8 cellular contexts compared by ENCODE assay signal in the genomic region with DNA sequence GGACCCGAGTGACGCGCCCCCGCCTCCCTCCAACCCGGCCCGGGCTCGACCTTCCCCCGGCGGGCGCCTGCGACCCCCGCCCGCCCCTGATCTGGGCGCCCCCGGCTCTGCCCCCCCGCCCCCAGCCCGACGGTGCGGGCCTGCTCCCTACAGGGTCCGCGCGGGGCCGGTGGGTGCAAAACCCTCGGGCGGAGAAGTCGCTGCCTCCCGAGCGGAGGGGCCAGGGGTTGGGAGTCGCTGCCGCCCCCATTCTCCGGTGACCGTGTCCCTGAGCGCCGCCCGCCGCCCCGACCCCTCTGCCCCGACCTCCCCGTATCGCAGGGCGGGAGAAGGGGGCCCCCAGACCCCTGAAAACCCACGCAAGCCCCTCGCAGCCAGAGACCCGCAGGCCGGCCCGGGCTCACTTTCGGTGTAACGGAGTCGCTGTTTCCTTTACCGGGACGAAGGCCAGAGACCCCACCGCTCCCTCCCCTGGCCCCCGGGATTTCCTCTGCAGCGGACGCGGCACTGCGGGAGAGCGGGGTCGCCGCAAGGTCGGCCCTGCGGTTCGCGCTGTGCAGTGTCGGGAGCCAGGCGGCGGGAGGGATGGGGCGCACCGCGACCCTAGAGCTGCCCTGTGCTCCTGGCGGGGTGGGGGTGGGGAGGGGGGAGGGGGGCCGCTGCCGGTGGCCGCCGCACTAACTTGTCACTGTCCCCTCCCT. TPM values are rescaled to one million over a fixed set of nuclear protein-coding genes. Genes with fewer than 3 reads are reported as not detected.
DNase-seq lines count a peak whose midpoint lies in the region; ATAC-seq and TF ChIP-seq lines count a peak whose summit lies in the region.
"Had no signal": no experiment of that assay in that cellular context is flagged by ENCODE, and none has a peak within 500 bp of the region (broad histone marks: within the 10 kb centered on the region; RNA-seq: fewer than 3 reads in every experiment).

No MANE protein-coding gene starts in this region.

- intact Hi-C loops in Caco-2 (cut with micrococcal nuclease; ENCODE audit: unreplicated experiment) = no loop called here
- intact Hi-C loops in left ventricle myocardium inferior (cut with micrococcal nuclease) = no loop called here
- intact Hi-C loops in CD4-positive, alpha-beta T cell (cut with DNase I, micrococcal nuclease) = loop anchor here in 1 of 2 experiments (5.0 kb wide), 1 partner anchor 106 kb away; the partner anchor contains the start of genes GAK and TMEM175

- no TSS peak for BruUV-seq in Caco-2 (replicated peaks; lab: Mats Ljungman, UMichigan)

- TF ChIP-seq CTCF in Caco-2 (IDR thresholded peaks at IDR 0.05; ENCODE audit: insufficient read depth in 1 of 2, low read depth in 1 of 2, low read length in 1 of 2, severe bottlenecking in 1 of 2, unreplicated experiment in 1 of 2) = no peak
- no peak for TF ChIP-seq CTCF in left ventricle myocardium inferior (IDR thresholded peaks at IDR 0.05; ENCODE audit: borderline replicate concordance)
- no peak for TF ChIP-seq CTCF in osteocyte (IDR thresholded peaks at IDR 0.05)
- TF ChIP-seq CTCF in CD4-positive, alpha-beta T cell (IDR thresholded peaks at IDR 0.05) = no peak

- H3K4me1 ChIP-seq in Caco-2 (peaks cover 4% of the 10 kb centered on the region; the same call in 1 of the 2 replicates), left ventricle myocardium inferior (peaks cover 56% of the 10 kb centered on the region)

- H3K4me1 Mint-ChIP-seq in Caco-2 (ENCODE audit: low read depth, unreplicated experiment) (no peaks in the 10 kb centered on the region), osteocyte (ENCODE audit: unreplicated experiment) (peaks cover 2% of the 10 kb centered on the region)
- peaks cover 6% of the 10 kb centered on the region for H3K4me1 Mint-ChIP-seq in CD4-positive, alpha-beta T cell (ENCODE audit: low read depth)

- H3K9me3 ChIP-seq in Caco-2 (no peaks in the 10 kb centered on the region), left ventricle myocardium inferior (replicated peaks) (no peaks in the 10 kb centered on the region)
- H3K9me3 ChIP-seq in CD4-positive, alpha-beta T cell (ENCODE audit: control insufficient read depth, low read length) = peaks cover 4% of the 10 kb centered on the region

- H3K27ac Mint-ChIP-seq in Caco-2 (ENCODE audit: unreplicated experiment) (no peak overlapping the region), osteocyte (ENCODE audit: unreplicated experiment) (no peak overlapping the region)
- H3K27ac Mint-ChIP-seq in CD4-positive, alpha-beta T cell = no peak overlapping the region

- H3K27me3 ChIP-seq in Caco-2 (replicated peaks; ENCODE audit: control insufficient read depth, insufficient read depth, low read length) (no peaks in the 10 kb centered on the region), left ventricle myocardium inferior (ENCODE audit: low read depth) (peaks cover 92% of the 10 kb centered on the region)
- H3K27me3 ChIP-seq in CD4-positive, alpha-beta T cell (ENCODE audit: control insufficient read depth, insufficient read depth, low read length) = peaks cover 66% of the 10 kb centered on the region

- H3K9me3 Mint-ChIP-seq in Caco-2 (ENCODE audit: unreplicated experiment) (no peaks in the 10 kb centered on the region), osteocyte (ENCODE audit: unreplicated experiment) (no peaks in the 10 kb centered on the region)
- H3K9me3 Mint-ChIP-seq in CD4-positive, alpha-beta T cell = no peaks in the 10 kb centered on the region

- ATAC-seq in CD4-positive, alpha-beta T cell (ENCODE audit: poor library complexity) = no peak
- ATAC-seq in GM19395 (IDR thresholded peaks at IDR 0.05; ENCODE audit: unreplicated experiment) = no peak
- no peak for ATAC-seq in HG02571 (IDR thresholded peaks at IDR 0.05; ENCODE audit: unreplicated experiment)

- H3K36me3 Mint-ChIP-seq in Caco-2 (ENCODE audit: insufficient read depth, unreplicated experiment) (no peaks in the 10 kb centered on the region), osteocyte (ENCODE audit: unreplicated experiment) (peaks cover 2% of the 10 kb centered on the region)
- H3K36me3 Mint-ChIP-seq in CD4-positive, alpha-beta T cell (ENCODE audit: low read depth) = no peaks in the 10 kb centered on the region

- H3K4me3 Mint-ChIP-seq in Caco-2 (ENCODE audit: unreplicated experiment) (no peak overlapping the region), osteocyte (ENCODE audit: unreplicated experiment) (peak overlapping the region; percentile 29)
- no peak overlapping the region for H3K4me3 Mint-ChIP-seq in CD4-positive, alpha-beta T cell

- POLR2A ChIA-PET in Caco-2 (lab: Charles Lee) = no interaction called here
- POLR2A ChIA-PET in CD4-positive, alpha-beta T cell (lab: Charles Lee) = no interaction called here

- no peak overlapping the region for H3K27ac ChIP-seq in left ventricle myocardium inferior (replicated peaks)
- no peak overlapping the region for H3K27ac ChIP-seq in CD4-positive, alpha-beta T cell (ENCODE audit: low read depth, low read length)

- CTCF ChIA-PET in Caco-2 (lab: Charles Lee) = interaction anchor here (1.2 kb wide), 1 partner anchor 161 kb away, joined by 7 read pairs; no protein-coding TSS in a partner anchor
- CTCF ChIA-PET in CD4-positive, alpha-beta T cell (lab: Charles Lee) = no interaction called here

- H3K27me3 Mint-ChIP-seq in Caco-2 (ENCODE audit: insufficient read depth, unreplicated experiment) (peaks cover 10% of the 10 kb centered on the region), osteocyte (ENCODE audit: unreplicated experiment) (peaks cover 33% of the 10 kb centered on the region)
- H3K27me3 Mint-ChIP-seq in CD4-positive, alpha-beta T cell = peaks cover 57% of the 10 kb centered on the region

- DNase-seq in Caco-2 (peak; percentile 27 to 38), HuH-7.5 (ENCODE audit: low spot score) (peak; percentile 56), left ventricle myocardium inferior (no peak), osteocyte (ENCODE audit: extremely low spot score, unreplicated experiment) (peak; percentile 84)
- DNase-seq in CD4-positive, alpha-beta T cell = no peak
- DNase-seq: NCI-H1048 had no signal

- H3K36me3 ChIP-seq in Caco-2 (ENCODE audit: control insufficient read depth, insufficient read depth, low read length) (no peaks in the 10 kb centered on the region), left ventricle myocardium inferior (no peaks in the 10 kb centered on the region)

- H3K4me3 ChIP-seq in Caco-2 (ENCODE audit: low read depth, low read length) = peak overlapping the region; percentile 30
- H3K4me3 ChIP-seq in left ventricle myocardium inferior = peak overlapping the region; percentile 56

RNA-seq across cellular contexts. Expression of gene CPLX1, which starts 0.7 kb away (rescaled TPM):
- total RNA-seq in Caco-2 (2022) = 20.5 and 20.9 TPM in 2 replicates
- total RNA-seq in left ventricle myocardium inferior = 4.8 TPM
- total RNA-seq in osteocyte = not detected in 2 replicates
- total RNA-seq in CD4-positive, alpha-beta T cell = 1 to 10 TPM; 1.5 TPM

Comparison
In these comparisons a context has a peak if more than half of its experiments do, and no peak if none do; other contexts are left out.
1. DNase-seq: peak in Caco-2 (2 of 2), HuH-7.5 (single experiment) and osteocyte (single experiment); none in left ventricle myocardium inferior (single experiment) and CD4-positive, alpha-beta T cell (0 of 10).